8 cellular contexts compared by ENCODE assay signal in the genomic region with DNA sequence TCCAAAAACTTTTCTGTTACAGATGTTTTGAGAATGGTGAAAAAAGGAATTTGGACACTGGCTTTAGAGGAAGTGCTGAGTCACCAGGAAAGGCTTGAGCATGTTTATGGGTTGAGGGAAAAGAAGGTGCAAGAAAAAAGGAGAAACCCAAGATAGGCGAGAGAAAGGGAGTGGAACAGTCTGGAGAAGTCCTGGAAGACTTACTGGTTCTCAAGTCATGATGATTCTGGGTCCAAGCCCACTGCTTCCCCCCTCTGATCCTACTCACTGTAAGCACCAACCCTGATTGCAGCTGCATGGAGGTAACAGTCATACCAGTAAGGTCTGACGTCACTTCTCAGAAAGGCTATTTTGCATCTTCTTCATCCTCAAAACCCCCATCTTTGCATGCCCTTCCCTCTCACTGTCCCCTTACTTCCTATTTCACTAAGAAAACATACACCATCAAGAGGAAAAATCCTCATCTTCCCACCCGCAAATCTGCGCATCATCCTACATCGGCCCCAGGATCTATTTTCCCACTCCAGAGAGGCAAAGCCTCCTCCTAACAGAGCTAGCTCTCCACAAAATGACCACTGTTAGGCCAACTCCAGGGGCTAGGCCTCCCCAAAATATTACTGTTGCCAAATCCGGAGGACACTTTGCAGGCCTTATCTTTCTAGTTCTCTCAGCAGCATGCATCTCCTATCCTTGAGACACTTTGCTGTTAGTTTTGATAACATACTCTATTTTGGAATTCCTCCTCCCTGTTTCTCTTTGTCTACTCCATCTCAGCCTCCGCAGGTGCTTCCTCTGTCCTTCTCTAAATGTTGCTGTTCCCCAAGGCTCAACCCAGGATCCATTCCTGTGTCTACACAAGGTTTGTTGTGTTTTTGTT. TPM values are rescaled to one million over a fixed set of nuclear protein-coding genes. Genes with fewer than 3 reads are reported as not detected.
DNase-seq lines count a peak whose midpoint lies in the region; ATAC-seq and TF ChIP-seq lines count a peak whose summit lies in the region.

No MANE protein-coding gene starts in this region.

- H3K4me3 ChIP-seq in Loucy (ENCODE audit: low read length, poor library complexity, severe bottlenecking): no peak overlapping the region

- H3K9me2 ChIP-seq in Loucy (replicated peaks; ENCODE audit: low read depth, low read length): no peaks in the 10 kb centered on the region

- no peaks in the 10 kb centered on the region for H3K36me3 ChIP-seq in Loucy (ENCODE audit: insufficient read depth, low read length)

- peak; percentile 39 for ATAC-seq in GM18499 (IDR thresholded peaks at IDR 0.05; ENCODE audit: insufficient read depth, unreplicated experiment)
- ATAC-seq in GM21526 (IDR thresholded peaks at IDR 0.05; ENCODE audit: low FRiP score, unreplicated experiment): peak; percentile 46
- no peak for ATAC-seq in left ventricle myocardium superior

- H3F3A ChIP-seq in Loucy (ENCODE audit: low read depth): no peaks in the 10 kb centered on the region

- peaks cover 10% of the 10 kb centered on the region for H4K20me1 ChIP-seq in Loucy (ENCODE audit: insufficient read depth, low read length, poor library complexity, severe bottlenecking)

- H3K79me2 ChIP-seq in Loucy (ENCODE audit: insufficient read depth, low read length): peaks cover 38% of the 10 kb centered on the region

- H3K9ac ChIP-seq in Loucy (ENCODE audit: low read depth, low read length, poor library complexity, severe bottlenecking): no peak overlapping the region

- no peaks in the 10 kb centered on the region for H3K27me3 ChIP-seq in Loucy (ENCODE audit: insufficient read depth, low read length, poor library complexity, severe bottlenecking)

- H3K4me1 ChIP-seq in Loucy (ENCODE audit: insufficient read depth, low read length, poor library complexity, severe bottlenecking): peaks cover 33% of the 10 kb centered on the region

- DNase-seq in iris pigment epithelial cell (ENCODE audit: low read depth) (peak; percentile 41), SK-N-DZ (ENCODE audit: low spot score) (no peak), caudate nucleus (lab: John Stamatoyannopoulos, UW) (no peak), left ventricle myocardium superior (no peak), NK-92 (lab: John Stamatoyannopoulos, UW; ENCODE audit: unreplicated experiment) (no peak)

- TF ChIP-seq CTCF in Loucy (conservative IDR thresholded peaks at IDR 0.05; ENCODE audit: low read length): no peak

- peak overlapping the region; percentile 68 for H3K4me2 ChIP-seq in Loucy (ENCODE audit: low read depth, low read length, poor library complexity, severe bottlenecking)

- H3K27ac ChIP-seq in caudate nucleus (ENCODE audit: low read depth, low read length): no peak overlapping the region

- no peak overlapping the region for H2AFZ ChIP-seq in Loucy (ENCODE audit: low read length)

- intact Hi-C loops in left ventricle myocardium superior (cut with micrococcal nuclease): no loop called here

- no peaks in the 10 kb centered on the region for H3K9me3 ChIP-seq in Loucy (ENCODE audit: insufficient read depth, low read depth, low read length)

RNA-seq across cellular contexts. Expression of gene ATP13A3, which starts 3.2 kb away (rescaled TPM):
- 76.4 and 79.1 TPM in 2 replicates for polyA plus RNA-seq in SK-N-DZ (2014; cell fraction: cytosol; rRNA removed)
- polyA plus RNA-seq in SK-N-DZ (2014; cell fraction: nucleus; rRNA removed): 74.9 and 78.1 TPM in 2 replicates
- total RNA-seq in left ventricle myocardium superior: 41.4 TPM
